In genomic region chr9:34522971-34523797, GRCh38 we compare ENCODE assay signal across 8 cellular contexts. TPM values are rescaled to one million over a fixed set of nuclear protein-coding genes. Genes with fewer than 3 reads are reported as not detected.
DNase-seq lines count a peak whose midpoint lies in the region; ATAC-seq and TF ChIP-seq lines count a peak whose summit lies in the region.

TSS of gene ENHO (minus strand) at chr9:34522990. CDS start at chr9:34521695, 1,295 bp downstream.

- H3K27ac ChIP-seq in coronary artery = peak within 1 kb of the TSS in 1 of 2 donors; percentile 42

- H3K4me3 ChIP-seq in AG09309 (ENCODE audit: control insufficient read depth, low read depth, low read length) (peak within 1 kb of the TSS; percentile 33), coronary artery (peak within 1 kb of the TSS; percentile 78)

- TF ChIP-seq CTCF in AG09309 (IDR thresholded peaks at IDR 0.05; ENCODE audit: control insufficient read depth, insufficient read depth, low read depth, low read length, missing control alignments) = no peak
- TF ChIP-seq CTCF in coronary artery (IDR thresholded peaks at IDR 0.05) = no peak

- ATAC-seq in HG03378 (IDR thresholded peaks at IDR 0.05; ENCODE audit: unreplicated experiment) (peak; percentile 70), left lobe of liver (peak; percentile 96)

- DNase-seq in AG09309 (ENCODE audit: low read depth) (peak; percentile 25), GM19238 (ENCODE audit: insufficient read length, low spot score) (peak; percentile 71), NCI-H524 (lab: John Stamatoyannopoulos, UW) (peak; percentile 81 to 86), coronary artery (ENCODE audit: low spot score) (peak; percentile 91), left lobe of liver (ENCODE audit: low spot score) (peak; percentile 94)
- peak; percentile 88 for DNase-seq in activated CD4-positive, alpha-beta T cell treated with anti-CD3 and anti-CD28 coated beads, Interleukin-2, amount 50 U/mL, for 1 hour
- peak; percentile 86 to 87 for DNase-seq in stimulated activated CD4-positive, alpha-beta T cell treated with anti-CD3 and anti-CD28 coated beads, Interleukin-1b, Interleukin-23, amount 100 ng/mL, for 4 hours (ENCODE audit: low read depth in 2 of 2)

RNA-seq across cellular contexts. Expression of gene ENHO, which starts in this region (rescaled TPM):
- total RNA-seq in left lobe of liver = 3.9 TPM

Comparison
In these comparisons a context has a peak if more than half of its experiments do, and no peak if none do; other contexts are left out.
1. DNase-seq: peak in every context shown above with its lines; median percentile 94 in left lobe of liver; 91 in coronary artery; 88 in activated CD4-positive, alpha-beta T cell treated with anti-CD3 and anti-CD28 coated beads, Interleukin-2, amount 50 U/mL, for 1 hour; 86 in stimulated activated CD4-positive, alpha-beta T cell treated with anti-CD3 and anti-CD28 coated beads, Interleukin-1b, Interleukin-23, amount 100 ng/mL, for 4 hours; 84 in NCI-H524; 71 in GM19238; 25 in AG09309.